In genomic region chr5:126369995-126370731, GRCh38 we compare ENCODE assay signal across 10 cellular contexts. TPM values are rescaled to one million over a fixed set of nuclear protein-coding genes. Genes with fewer than 3 reads are reported as not detected.
DNase-seq lines count a peak whose midpoint lies in the region; ATAC-seq and TF ChIP-seq lines count a peak whose summit lies in the region.
"Had no signal": no experiment of that assay in that cellular context is flagged by ENCODE, and none has a peak within 500 bp of the region (broad histone marks: within the 10 kb centered on the region; RNA-seq: fewer than 3 reads in every experiment).

No MANE protein-coding gene starts in this region.

- intact Hi-C loops in left ventricle myocardium superior (cut with micrococcal nuclease), result no loop called here

- no peaks in the 10 kb centered on the region for H3K36me3 ChIP-seq in SJCRH30

- H3K27ac ChIP-seq in SJCRH30, result no peak overlapping the region

- no peaks in the 10 kb centered on the region for H3K27me3 ChIP-seq in SJCRH30

- peak; percentile 63 for DNase-seq in SW480 (ENCODE audit: low spot score)
- no peak for DNase-seq in left ventricle myocardium superior
- peak; percentile 88 for DNase-seq in renal cortical epithelial cell (ENCODE audit: low read depth)
- DNase-seq in SJCRH30, result no peak
- no peak for DNase-seq in pons (ENCODE audit: low spot score)
- no peak for DNase-seq in inferior parietal cortex (ENCODE audit: extremely low spot score)
- no peak for DNase-seq in NCI-H2081 treated with DMSO at 0.1 percent for 48 hours (lab: John Stamatoyannopoulos, UW)
- DNase-seq: activated T-cell treated with anti-CD3 and anti-CD28 coated beads, Interleukin-2, amount 50 U/mL, for 1 hour; NCI-H2029 treated with DMSO at 0.1 percent for 48 hours had no signal

- no peaks in the 10 kb centered on the region for H3K9me3 ChIP-seq in SJCRH30 (replicated peaks)

- 0 out of 2 replicates have a peak, but pooled peaks have one; percentile 8 for TF ChIP-seq CTCF in GM12874 (IDR thresholded peaks at IDR 0.05; ENCODE audit: insufficient read depth, low read depth, low read length)

- peak; percentile 83 for ATAC-seq in left ventricle myocardium superior

- peaks cover 53% of the 10 kb centered on the region for H3K4me1 ChIP-seq in SJCRH30

- H3K4me3 ChIP-seq in SJCRH30, result no peak overlapping the region

RNA-seq across cellular contexts. Expression of gene GRAMD2B, which starts 53.0 kb away (rescaled TPM):
- 35.2 TPM for total RNA-seq in left ventricle myocardium superior
- 66.9 and 86.0 TPM in 2 replicates for total RNA-seq in renal cortical epithelial cell
- total RNA-seq in SJCRH30 (2014; rRNA removed; shearing (Covaris generic)), result 12.1 and 14.3 TPM in 2 replicates

Comparison
In these comparisons a context has a peak if more than half of its experiments do, and no peak if none do; other contexts are left out.
1. DNase-seq: peak in SW480 (single experiment) and renal cortical epithelial cell (single experiment); none in left ventricle myocardium superior (single experiment), SJCRH30 (0 of 2), pons (single experiment), inferior parietal cortex (single experiment) and NCI-H2081 treated with DMSO at 0.1 percent for 48 hours (single experiment).